In the genomic region with DNA sequence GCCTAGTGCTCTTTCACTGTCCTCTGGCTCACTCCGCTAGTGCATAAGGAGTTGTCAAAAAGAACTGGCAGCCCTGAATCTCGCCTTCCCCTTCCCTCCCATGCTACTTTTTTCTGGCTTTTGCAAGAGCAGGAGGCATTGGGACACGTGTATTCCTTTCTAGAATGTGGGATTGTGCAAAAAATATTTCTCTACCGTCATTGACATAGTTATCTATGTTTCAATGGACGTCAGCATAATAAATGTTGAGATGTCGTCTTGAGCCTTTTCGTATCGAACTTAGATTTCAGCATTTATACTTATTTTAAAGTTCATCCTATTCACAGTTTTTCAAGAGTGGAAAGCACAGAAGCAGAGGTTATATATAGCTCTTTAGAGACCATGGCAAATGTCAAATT, we compare ENCODE assay signal across 1 cellular context.
TF ChIP-seq lines count a peak whose summit lies in the region.

No MANE protein-coding gene starts in this region.

TF ChIP-seq in K562, 482 proteins besides CTCF, POLR2A, EP300 and RAD21 (continued from another document):
- TF ChIP-seq EGR1 (conservative IDR thresholded peaks at IDR 0.05) (no peak), DIDO1 (tag; IDR thresholded peaks at IDR 0.05; ENCODE audit: low read depth) (no peak), HDGF (IDR thresholded peaks at IDR 0.05) (peak; percentile 19; the same call in 1 of the 2 replicates), SREBF1 (IDR thresholded peaks at IDR 0.05; ENCODE audit: borderline replicate concordance, low read depth, low read length) (no peak), ARNT (IDR thresholded peaks at IDR 0.05) (0 out of 4 replicates have a peak, but pooled peaks of 1 of the 2 experiments have one; percentile 55), TCF3 (CRISPR knock-in tag; IDR thresholded peaks at IDR 0.05) (0 out of 2 replicates have a peak, but pooled peaks have one; percentile 3), ZNF175 (CRISPR knock-in tag; IDR thresholded peaks at IDR 0.05; ENCODE audit: low read depth) (no peak), ZNF316 (IDR thresholded peaks at IDR 0.05) (peak; percentile 67), FOXK1 (CRISPR knock-in tag; IDR thresholded peaks at IDR 0.05; ENCODE audit: borderline replicate concordance) (no peak), CREB1 (IDR thresholded peaks at IDR 0.05) (no peak), CREB1 (CRISPR knock-in tag; IDR thresholded peaks at IDR 0.05) (no peak; the same call in 1 of the 2 replicates), NBN (IDR thresholded peaks at IDR 0.05; ENCODE audit: low read depth) (0 out of 2 replicates have a peak, but pooled peaks have one; percentile 13), MYNN (IDR thresholded peaks at IDR 0.05) (no peak), MYNN (CRISPR knock-in tag; IDR thresholded peaks at IDR 0.05) (no peak), TAF15 (IDR thresholded peaks at IDR 0.05; ENCODE audit: low read depth, low read length) (no peak), CHD1 (IDR thresholded peaks at IDR 0.05; ENCODE audit: low read length) (peak; percentile 59), KDM2B (CRISPR knock-in tag; IDR thresholded peaks at IDR 0.05) (0 out of 2 replicates have a peak, but pooled peaks have one; percentile 3), LEF1 (IDR thresholded peaks at IDR 0.05) (0 out of 2 replicates have a peak, but pooled peaks have one; percentile 13), POLR2AphosphoS5 (IDR thresholded peaks at IDR 0.05; ENCODE audit: control insufficient read depth, insufficient read depth, low read depth, low read length) (no peak; the same call in 1 of the 2 replicates), MTA2 (IDR thresholded peaks at IDR 0.05; ENCODE audit: low read depth) (no peak), SIN3A (IDR thresholded peaks at IDR 0.05; ENCODE audit: borderline replicate concordance in 2 of 2, control insufficient read depth in 1 of 2, low read depth in 2 of 2, low read length in 2 of 2) (peak; percentile 54 to 75; a peak in 1 of 4 replicates), MYBL2 (IDR thresholded peaks at IDR 0.05; ENCODE audit: low read depth) (no peak), MYBL2 (CRISPR knock-in tag; IDR thresholded peaks at IDR 0.05; ENCODE audit: borderline replicate concordance) (no peak), SMARCE1 (IDR thresholded peaks at IDR 0.05) (peak; percentile 66), ZNF431 (CRISPR knock-in tag; IDR thresholded peaks at IDR 0.05) (0 out of 2 replicates have a peak, but pooled peaks have one; percentile 11), DMBX1 (CRISPR knock-in tag; IDR thresholded peaks at IDR 0.05; ENCODE audit: borderline replicate concordance) (no peak), HNRNPH1 (optimal IDR thresholded peaks at IDR 0.05; ENCODE audit: low read depth, low read length) (no peak), BACH1 (tag; IDR thresholded peaks at IDR 0.05) (0 out of 2 replicates have a peak, but pooled peaks have one; percentile 4)
- TF ChIP-seq, protein P1, sequence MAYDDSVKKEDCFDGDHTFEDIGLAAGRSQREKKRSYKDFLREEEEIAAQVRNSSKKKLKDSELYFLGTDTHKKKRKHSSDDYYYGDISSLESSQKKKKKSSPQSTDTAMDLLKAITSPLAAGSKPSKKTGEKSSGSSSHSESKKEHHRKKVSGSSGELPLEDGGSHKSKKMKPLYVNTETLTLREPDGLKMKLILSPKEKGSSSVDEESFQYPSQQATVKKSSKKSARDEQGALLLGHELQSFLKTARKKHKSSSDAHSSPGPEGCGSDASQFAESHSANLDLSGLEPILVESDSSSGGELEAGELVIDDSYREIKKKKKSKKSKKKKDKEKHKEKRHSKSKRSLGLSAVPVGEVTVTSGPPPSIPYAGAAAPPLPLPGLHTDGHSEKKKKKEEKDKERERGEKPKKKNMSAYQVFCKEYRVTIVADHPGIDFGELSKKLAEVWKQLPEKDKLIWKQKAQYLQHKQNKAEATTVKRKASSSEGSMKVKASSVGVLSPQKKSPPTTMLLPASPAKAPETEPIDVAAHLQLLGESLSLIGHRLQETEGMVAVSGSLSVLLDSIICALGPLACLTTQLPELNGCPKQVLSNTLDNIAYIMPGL (CRISPR knock-in tag; IDR thresholded peaks at IDR 0.05) = peak; percentile 4; the same call in 1 of the 2 replicates
- TF ChIP-seq, protein P2, sequence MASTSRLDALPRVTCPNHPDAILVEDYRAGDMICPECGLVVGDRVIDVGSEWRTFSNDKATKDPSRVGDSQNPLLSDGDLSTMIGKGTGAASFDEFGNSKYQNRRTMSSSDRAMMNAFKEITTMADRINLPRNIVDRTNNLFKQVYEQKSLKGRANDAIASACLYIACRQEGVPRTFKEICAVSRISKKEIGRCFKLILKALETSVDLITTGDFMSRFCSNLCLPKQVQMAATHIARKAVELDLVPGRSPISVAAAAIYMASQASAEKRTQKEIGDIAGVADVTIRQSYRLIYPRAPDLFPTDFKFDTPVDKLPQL (IDR thresholded peaks at IDR 0.05; ENCODE audit: extremely low read depth, insufficient read length) = no peak
- TF ChIP-seq, protein P3, sequence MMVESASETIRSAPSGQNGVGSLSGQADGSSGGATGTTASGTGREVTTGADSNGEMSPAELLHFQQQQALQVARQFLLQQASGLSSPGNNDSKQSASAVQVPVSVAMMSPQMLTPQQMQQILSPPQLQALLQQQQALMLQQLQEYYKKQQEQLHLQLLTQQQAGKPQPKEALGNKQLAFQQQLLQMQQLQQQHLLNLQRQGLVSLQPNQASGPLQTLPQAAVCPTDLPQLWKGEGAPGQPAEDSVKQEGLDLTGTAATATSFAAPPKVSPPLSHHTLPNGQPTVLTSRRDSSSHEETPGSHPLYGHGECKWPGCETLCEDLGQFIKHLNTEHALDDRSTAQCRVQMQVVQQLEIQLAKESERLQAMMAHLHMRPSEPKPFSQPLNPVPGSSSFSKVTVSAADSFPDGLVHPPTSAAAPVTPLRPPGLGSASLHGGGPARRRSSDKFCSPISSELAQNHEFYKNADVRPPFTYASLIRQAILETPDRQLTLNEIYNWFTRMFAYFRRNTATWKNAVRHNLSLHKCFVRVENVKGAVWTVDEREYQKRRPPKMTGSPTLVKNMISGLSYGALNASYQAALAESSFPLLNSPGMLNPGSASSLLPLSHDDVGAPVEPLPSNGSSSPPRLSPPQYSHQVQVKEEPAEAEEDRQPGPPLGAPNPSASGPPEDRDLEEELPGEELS (CRISPR knock-in tag; IDR thresholded peaks at IDR 0.05; ENCODE audit: borderline replicate concordance) = no peak
- TF ChIP-seq, protein P4, sequence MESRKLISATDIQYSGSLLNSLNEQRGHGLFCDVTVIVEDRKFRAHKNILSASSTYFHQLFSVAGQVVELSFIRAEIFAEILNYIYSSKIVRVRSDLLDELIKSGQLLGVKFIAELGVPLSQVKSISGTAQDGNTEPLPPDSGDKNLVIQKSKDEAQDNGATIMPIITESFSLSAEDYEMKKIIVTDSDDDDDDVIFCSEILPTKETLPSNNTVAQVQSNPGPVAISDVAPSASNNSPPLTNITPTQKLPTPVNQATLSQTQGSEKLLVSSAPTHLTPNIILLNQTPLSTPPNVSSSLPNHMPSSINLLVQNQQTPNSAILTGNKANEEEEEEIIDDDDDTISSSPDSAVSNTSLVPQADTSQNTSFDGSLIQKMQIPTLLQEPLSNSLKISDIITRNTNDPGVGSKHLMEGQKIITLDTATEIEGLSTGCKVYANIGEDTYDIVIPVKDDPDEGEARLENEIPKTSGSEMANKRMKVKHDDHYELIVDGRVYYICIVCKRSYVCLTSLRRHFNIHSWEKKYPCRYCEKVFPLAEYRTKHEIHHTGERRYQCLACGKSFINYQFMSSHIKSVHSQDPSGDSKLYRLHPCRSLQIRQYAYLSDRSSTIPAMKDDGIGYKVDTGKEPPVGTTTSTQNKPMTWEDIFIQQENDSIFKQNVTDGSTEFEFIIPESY (CRISPR knock-in tag; IDR thresholded peaks at IDR 0.05) = 0 out of 2 replicates have a peak, but pooled peaks have one; percentile 5
- TF ChIP-seq, protein P5, sequence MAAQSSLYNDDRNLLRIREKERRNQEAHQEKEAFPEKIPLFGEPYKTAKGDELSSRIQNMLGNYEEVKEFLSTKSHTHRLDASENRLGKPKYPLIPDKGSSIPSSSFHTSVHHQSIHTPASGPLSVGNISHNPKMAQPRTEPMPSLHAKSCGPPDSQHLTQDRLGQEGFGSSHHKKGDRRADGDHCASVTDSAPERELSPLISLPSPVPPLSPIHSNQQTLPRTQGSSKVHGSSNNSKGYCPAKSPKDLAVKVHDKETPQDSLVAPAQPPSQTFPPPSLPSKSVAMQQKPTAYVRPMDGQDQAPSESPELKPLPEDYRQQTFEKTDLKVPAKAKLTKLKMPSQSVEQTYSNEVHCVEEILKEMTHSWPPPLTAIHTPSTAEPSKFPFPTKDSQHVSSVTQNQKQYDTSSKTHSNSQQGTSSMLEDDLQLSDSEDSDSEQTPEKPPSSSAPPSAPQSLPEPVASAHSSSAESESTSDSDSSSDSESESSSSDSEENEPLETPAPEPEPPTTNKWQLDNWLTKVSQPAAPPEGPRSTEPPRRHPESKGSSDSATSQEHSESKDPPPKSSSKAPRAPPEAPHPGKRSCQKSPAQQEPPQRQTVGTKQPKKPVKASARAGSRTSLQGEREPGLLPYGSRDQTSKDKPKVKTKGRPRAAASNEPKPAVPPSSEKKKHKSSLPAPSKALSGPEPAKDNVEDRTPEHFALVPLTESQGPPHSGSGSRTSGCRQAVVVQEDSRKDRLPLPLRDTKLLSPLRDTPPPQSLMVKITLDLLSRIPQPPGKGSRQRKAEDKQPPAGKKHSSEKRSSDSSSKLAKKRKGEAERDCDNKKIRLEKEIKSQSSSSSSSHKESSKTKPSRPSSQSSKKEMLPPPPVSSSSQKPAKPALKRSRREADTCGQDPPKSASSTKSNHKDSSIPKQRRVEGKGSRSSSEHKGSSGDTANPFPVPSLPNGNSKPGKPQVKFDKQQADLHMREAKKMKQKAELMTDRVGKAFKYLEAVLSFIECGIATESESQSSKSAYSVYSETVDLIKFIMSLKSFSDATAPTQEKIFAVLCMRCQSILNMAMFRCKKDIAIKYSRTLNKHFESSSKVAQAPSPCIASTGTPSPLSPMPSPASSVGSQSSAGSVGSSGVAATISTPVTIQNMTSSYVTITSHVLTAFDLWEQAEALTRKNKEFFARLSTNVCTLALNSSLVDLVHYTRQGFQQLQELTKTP (IDR thresholded peaks at IDR 0.05; ENCODE audit: low read depth in 1 of 2, partially characterized antibody in 2 of 2) = peak in 1 of 2 experiments; percentile 61
- TF ChIP-seq, protein P6, sequence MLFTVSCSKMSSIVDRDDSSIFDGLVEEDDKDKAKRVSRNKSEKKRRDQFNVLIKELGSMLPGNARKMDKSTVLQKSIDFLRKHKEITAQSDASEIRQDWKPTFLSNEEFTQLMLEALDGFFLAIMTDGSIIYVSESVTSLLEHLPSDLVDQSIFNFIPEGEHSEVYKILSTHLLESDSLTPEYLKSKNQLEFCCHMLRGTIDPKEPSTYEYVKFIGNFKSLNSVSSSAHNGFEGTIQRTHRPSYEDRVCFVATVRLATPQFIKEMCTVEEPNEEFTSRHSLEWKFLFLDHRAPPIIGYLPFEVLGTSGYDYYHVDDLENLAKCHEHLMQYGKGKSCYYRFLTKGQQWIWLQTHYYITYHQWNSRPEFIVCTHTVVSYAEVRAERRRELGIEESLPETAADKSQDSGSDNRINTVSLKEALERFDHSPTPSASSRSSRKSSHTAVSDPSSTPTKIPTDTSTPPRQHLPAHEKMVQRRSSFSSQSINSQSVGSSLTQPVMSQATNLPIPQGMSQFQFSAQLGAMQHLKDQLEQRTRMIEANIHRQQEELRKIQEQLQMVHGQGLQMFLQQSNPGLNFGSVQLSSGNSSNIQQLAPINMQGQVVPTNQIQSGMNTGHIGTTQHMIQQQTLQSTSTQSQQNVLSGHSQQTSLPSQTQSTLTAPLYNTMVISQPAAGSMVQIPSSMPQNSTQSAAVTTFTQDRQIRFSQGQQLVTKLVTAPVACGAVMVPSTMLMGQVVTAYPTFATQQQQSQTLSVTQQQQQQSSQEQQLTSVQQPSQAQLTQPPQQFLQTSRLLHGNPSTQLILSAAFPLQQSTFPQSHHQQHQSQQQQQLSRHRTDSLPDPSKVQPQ (CRISPR knock-in tag; IDR thresholded peaks at IDR 0.05; ENCODE audit: borderline replicate concordance) = no peak
- TF ChIP-seq, protein P7, sequence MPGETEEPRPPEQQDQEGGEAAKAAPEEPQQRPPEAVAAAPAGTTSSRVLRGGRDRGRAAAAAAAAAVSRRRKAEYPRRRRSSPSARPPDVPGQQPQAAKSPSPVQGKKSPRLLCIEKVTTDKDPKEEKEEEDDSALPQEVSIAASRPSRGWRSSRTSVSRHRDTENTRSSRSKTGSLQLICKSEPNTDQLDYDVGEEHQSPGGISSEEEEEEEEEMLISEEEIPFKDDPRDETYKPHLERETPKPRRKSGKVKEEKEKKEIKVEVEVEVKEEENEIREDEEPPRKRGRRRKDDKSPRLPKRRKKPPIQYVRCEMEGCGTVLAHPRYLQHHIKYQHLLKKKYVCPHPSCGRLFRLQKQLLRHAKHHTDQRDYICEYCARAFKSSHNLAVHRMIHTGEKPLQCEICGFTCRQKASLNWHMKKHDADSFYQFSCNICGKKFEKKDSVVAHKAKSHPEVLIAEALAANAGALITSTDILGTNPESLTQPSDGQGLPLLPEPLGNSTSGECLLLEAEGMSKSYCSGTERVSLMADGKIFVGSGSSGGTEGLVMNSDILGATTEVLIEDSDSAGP (CRISPR knock-in tag; IDR thresholded peaks at IDR 0.05) = peak; percentile 46; the same call in 1 of the 2 replicates
- TF ChIP-seq, protein P8, sequence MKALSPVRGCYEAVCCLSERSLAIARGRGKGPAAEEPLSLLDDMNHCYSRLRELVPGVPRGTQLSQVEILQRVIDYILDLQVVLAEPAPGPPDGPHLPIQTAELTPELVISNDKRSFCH (CRISPR knock-in tag; IDR thresholded peaks at IDR 0.05) = no peak
- TF ChIP-seq, protein P8 (tag; IDR thresholded peaks at IDR 0.05) = no peak
- TF ChIP-seq, protein P9, sequence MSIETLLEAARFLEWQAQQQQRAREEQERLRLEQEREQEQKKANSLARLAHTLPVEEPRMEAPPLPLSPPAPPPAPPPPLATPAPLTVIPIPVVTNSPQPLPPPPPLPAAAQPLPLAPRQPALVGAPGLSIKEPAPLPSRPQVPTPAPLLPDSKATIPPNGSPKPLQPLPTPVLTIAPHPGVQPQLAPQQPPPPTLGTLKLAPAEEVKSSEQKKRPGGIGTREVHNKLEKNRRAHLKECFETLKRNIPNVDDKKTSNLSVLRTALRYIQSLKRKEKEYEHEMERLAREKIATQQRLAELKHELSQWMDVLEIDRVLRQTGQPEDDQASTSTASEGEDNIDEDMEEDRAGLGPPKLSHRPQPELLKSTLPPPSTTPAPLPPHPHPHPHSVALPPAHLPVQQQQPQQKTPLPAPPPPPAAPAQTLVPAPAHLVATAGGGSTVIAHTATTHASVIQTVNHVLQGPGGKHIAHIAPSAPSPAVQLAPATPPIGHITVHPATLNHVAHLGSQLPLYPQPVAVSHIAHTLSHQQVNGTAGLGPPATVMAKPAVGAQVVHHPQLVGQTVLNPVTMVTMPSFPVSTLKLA (conservative IDR thresholded peaks at IDR 0.05) = peak; percentile 21 to 59; a peak in 2 of 4 replicates
